In the genomic region with DNA sequence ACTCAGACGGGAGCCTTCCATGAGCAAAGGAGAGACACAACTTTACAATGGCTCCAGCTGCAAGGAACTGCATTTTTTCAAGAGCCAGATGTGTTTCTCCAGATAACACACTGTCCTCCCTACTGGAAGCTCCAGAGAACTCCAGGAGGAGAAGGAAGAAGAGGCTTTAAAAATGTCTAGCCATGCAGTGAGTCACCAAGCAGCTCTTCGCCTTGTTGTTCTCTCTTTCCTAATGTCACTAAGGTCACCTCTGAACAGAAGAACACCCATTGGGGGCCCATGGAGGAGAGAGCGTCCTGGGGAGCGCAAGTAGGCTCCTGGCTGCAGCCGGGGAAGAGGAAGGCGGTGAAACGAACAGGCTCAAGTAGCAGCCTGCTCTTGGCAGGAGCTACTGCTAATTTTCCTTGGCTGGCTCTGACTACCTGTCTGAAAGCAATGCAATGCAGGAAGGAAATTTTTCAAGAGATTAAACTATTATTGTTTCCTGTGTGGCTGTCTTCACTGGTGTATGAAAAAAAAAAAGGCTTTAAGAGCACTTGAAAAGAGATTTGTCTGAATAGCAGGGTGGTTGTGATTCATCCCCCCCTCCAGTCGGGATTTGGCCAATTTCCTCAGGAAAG, we compare ENCODE assay signal across 10 cellular contexts.
DNase-seq lines count a peak whose midpoint lies in the region; ATAC-seq and TF ChIP-seq lines count a peak whose summit lies in the region.
"Had no signal": no experiment of that assay in that cellular context is flagged by ENCODE, and none has a peak within 500 bp of the region (broad histone marks: within the 10 kb centered on the region; RNA-seq: fewer than 3 reads in every experiment).

No MANE protein-coding gene starts in this region.

- no peaks in the 10 kb centered on the region for H3K27me3 ChIP-seq in HCT116 (ENCODE audit: insufficient read depth, low read length)
- H3K27me3 ChIP-seq in gastrocnemius medialis = no peaks in the 10 kb centered on the region

- no peak overlapping the region for H3K4me3 ChIP-seq in HCT116 (replicated peaks in 1 of 2; ENCODE audit: low read depth in 1 of 2, low read length in 2 of 2)
- H3K4me3 ChIP-seq in gastrocnemius medialis = no peak overlapping the region

- no peak overlapping the region for H3K9ac ChIP-seq in HCT116 (ENCODE audit: low read length)

- intact Hi-C loops in HCT116 (cut with micrococcal nuclease) = no loop called here
- intact Hi-C loops in gastrocnemius medialis (cut with DNase I; ENCODE audit: low total_unique reads) = no loop called here
- intact Hi-C loops in sciatic nerve (cut with DNase I) = no loop called here

- RAD21 ChIA-PET in HCT116 (lab: Charles Lee; ENCODE audit: low non-redundant PET in 1 of 2, low total read pairs in 2 of 2, uncharacterized antibody in 2 of 2, unreplicated experiment in 2 of 2) = no interaction called here

- TF ChIP-seq POLR2A in HCT116 (IDR thresholded peaks at IDR 0.05; ENCODE audit: borderline replicate concordance, extremely low read depth, insufficient read depth, insufficient read length) = no peak
- TF ChIP-seq POLR2A in gastrocnemius medialis (IDR thresholded peaks at IDR 0.05) = no peak

- no peaks in the 10 kb centered on the region for H3K79me2 ChIP-seq in HCT116 (ENCODE audit: insufficient read depth, low read length)

- no peak overlapping the region for H2AFZ ChIP-seq in HCT116 (ENCODE audit: low read depth, low read length, poor library complexity, severe bottlenecking)

- peaks cover 2 to 15% of the 10 kb centered on the region in 2 experiments; a peak in 2 of 4 replicates for H3K4me1 ChIP-seq in HCT116 (ENCODE audit: control insufficient read depth in 1 of 2, insufficient read depth in 2 of 2, low read length in 2 of 2)
- H3K4me1 ChIP-seq in gastrocnemius medialis = no peaks in the 10 kb centered on the region

- no peaks in the 10 kb centered on the region for H3K9me2 ChIP-seq in HCT116 (ENCODE audit: insufficient read depth)

- H3K9me3 ChIP-seq in HCT116 (ENCODE audit: control insufficient read depth in 1 of 2, insufficient read depth in 1 of 2, low read depth in 1 of 2, low read length in 2 of 2) (peaks cover 2 to 3% of the 10 kb centered on the region in 2 experiments; a peak in 1 of 4 replicates), gastrocnemius medialis (no peaks in the 10 kb centered on the region)

- POLR2A ChIA-PET in HCT116 (lab: Charles Lee) = interaction anchor here (0.9 kb wide), 1 partner anchor 21 kb away, joined by 3 read pairs; no protein-coding TSS in a partner anchor

- in situ Hi-C loops in gastrocnemius medialis (cut with MboI; ENCODE audit: low sequenced_read_pairs in 4 of 4) = no loop called here

- TF ChIP-seq RAD21 in HCT116 (IDR thresholded peaks at IDR 0.05; ENCODE audit: low read depth) = no peak

- H3K36me3 ChIP-seq in HCT116 (ENCODE audit: control insufficient read depth in 1 of 2, insufficient read depth in 2 of 2, low read length in 2 of 2) (no peaks in the 10 kb centered on the region), gastrocnemius medialis (no peaks in the 10 kb centered on the region)

- ATAC-seq in HCT116 = peak; percentile 36; the same call in 1 of the 2 replicates
- ATAC-seq in gastrocnemius medialis = peak; percentile 14 to 26
- no peak for ATAC-seq in GM18858 (IDR thresholded peaks at IDR 0.05; ENCODE audit: unreplicated experiment)
- ATAC-seq in sciatic nerve = no peak

- CTCF ChIA-PET in HCT116 (lab: Charles Lee) = no interaction called here

- DNase-seq in HCT116 (ENCODE audit: low read depth, low spot score) = no peak
- peak; percentile 69 for DNase-seq in NCI-H345 (lab: John Stamatoyannopoulos, UW)
- DNase-seq in epithelial cell of prostate (ENCODE audit: low read depth, low spot score) = peak; percentile 20
- DNase-seq in gastrocnemius medialis = no peak
- no peak for DNase-seq in D341Med (ENCODE audit: low spot score)
- no peak for DNase-seq in activated CD8-positive, alpha-beta memory T cell treated with anti-CD3 and anti-CD28 coated beads, Interleukin-2, amount 50 U/mL, for 4 hours
- DNase-seq in sciatic nerve (ENCODE audit: low spot score) = no peak
- DNase-seq: effector CD8-positive, alpha-beta T cell; OCI-M1 had no signal

- no TSS peak for BruUV-seq in HCT116 (replicated peaks; lab: Mats Ljungman, UMichigan)

- TF ChIP-seq CTCF in HCT116 (IDR thresholded peaks at IDR 0.05 in 2 of 3, conservative IDR thresholded peaks at IDR 0.05 in 1 of 3; ENCODE audit: borderline replicate concordance in 1 of 3, insufficient read depth in 1 of 3, low read depth in 2 of 3, low read length in 2 of 3) (no peak), gastrocnemius medialis (IDR thresholded peaks at IDR 0.05 in 4 of 5, conservative IDR thresholded peaks at IDR 0.05 in 1 of 5) (no peak)

- H3K4me2 ChIP-seq in HCT116 (ENCODE audit: low read length) = no peak overlapping the region

- no peak overlapping the region for H3K27ac ChIP-seq in HCT116 (ENCODE audit: low read depth, low read length)
- peak overlapping the region; percentile 66 for H3K27ac ChIP-seq in epithelial cell of prostate
- peak overlapping the region in 1 of 4 donors; percentile 27 for H3K27ac ChIP-seq in gastrocnemius medialis

- H4K20me1 ChIP-seq in HCT116 (ENCODE audit: insufficient read depth) = no peaks in the 10 kb centered on the region

TF ChIP-seq in HCT116, 20 proteins besides CTCF, POLR2A, EP300 and RAD21:
- TF ChIP-seq, protein P1, sequence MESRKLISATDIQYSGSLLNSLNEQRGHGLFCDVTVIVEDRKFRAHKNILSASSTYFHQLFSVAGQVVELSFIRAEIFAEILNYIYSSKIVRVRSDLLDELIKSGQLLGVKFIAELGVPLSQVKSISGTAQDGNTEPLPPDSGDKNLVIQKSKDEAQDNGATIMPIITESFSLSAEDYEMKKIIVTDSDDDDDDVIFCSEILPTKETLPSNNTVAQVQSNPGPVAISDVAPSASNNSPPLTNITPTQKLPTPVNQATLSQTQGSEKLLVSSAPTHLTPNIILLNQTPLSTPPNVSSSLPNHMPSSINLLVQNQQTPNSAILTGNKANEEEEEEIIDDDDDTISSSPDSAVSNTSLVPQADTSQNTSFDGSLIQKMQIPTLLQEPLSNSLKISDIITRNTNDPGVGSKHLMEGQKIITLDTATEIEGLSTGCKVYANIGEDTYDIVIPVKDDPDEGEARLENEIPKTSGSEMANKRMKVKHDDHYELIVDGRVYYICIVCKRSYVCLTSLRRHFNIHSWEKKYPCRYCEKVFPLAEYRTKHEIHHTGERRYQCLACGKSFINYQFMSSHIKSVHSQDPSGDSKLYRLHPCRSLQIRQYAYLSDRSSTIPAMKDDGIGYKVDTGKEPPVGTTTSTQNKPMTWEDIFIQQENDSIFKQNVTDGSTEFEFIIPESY (IDR thresholded peaks at IDR 0.05; ENCODE audit: extremely low read depth, insufficient replicate concordance, low read length) = no peak
- TF ChIP-seq SRF (IDR thresholded peaks at IDR 0.05; ENCODE audit: low read depth) (no peak), JUND (IDR thresholded peaks at IDR 0.05) (no peak), TCF7L2 (IDR thresholded peaks at IDR 0.05; ENCODE audit: borderline replicate concordance, extremely low read depth, insufficient read depth, insufficient read length) (no peak), ZNF274 (IDR thresholded peaks at IDR 0.05; ENCODE audit: low read depth, low read length) (no peak), POLR2AphosphoS5 (IDR thresholded peaks at IDR 0.05; ENCODE audit: low read depth, low read length) (no peak), REST (IDR thresholded peaks at IDR 0.05; ENCODE audit: low read depth) (no peak), FOSL1 (IDR thresholded peaks at IDR 0.05; ENCODE audit: low read depth) (no peak), EZH2phosphoT487 (IDR thresholded peaks at IDR 0.05; ENCODE audit: borderline replicate concordance) (no peak), SIN3A (IDR thresholded peaks at IDR 0.05; ENCODE audit: low read depth) (no peak), EGR1 (IDR thresholded peaks at IDR 0.05; ENCODE audit: low read depth) (no peak), EZH2 (IDR thresholded peaks at IDR 0.05) (no peak), CBX3 (IDR thresholded peaks at IDR 0.05; ENCODE audit: low read depth) (no peak), CEBPB (IDR thresholded peaks at IDR 0.05; ENCODE audit: low read depth) (no peak), SP1 (IDR thresholded peaks at IDR 0.05; ENCODE audit: low read depth) (no peak)
- TF ChIP-seq, protein P2, sequence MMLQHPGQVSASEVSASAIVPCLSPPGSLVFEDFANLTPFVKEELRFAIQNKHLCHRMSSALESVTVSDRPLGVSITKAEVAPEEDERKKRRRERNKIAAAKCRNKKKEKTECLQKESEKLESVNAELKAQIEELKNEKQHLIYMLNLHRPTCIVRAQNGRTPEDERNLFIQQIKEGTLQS (IDR thresholded peaks at IDR 0.05) = no peak
TF ChIP-seq in HCT116: peak in this region for 0.

Comparison
In these comparisons a context has a peak if more than half of its experiments do, and no peak if none do; other contexts are left out.
1. ATAC-seq: peak in HCT116 (single experiment) and gastrocnemius medialis (2 of 2); none in GM18858 (single experiment) and sciatic nerve (single experiment).
2. DNase-seq: peak in NCI-H345 (single experiment) and epithelial cell of prostate (single experiment); none in HCT116 (single experiment), gastrocnemius medialis (0 of 2), D341Med (single experiment), activated CD8-positive, alpha-beta memory T cell treated with anti-CD3 and anti-CD28 coated beads, Interleukin-2, amount 50 U/mL, for 4 hours (single experiment) and sciatic nerve (single experiment).